ENCODE assay signal across 1 cellular context in genomic region chr6:13358486-13358885, GRCh38.
TF ChIP-seq lines count a peak whose summit lies in the region.

No MANE protein-coding gene starts in this region.

TF ChIP-seq in WTC11, 78 proteins besides CTCF, POLR2A, EP300 and RAD21 (continued from another document):
- TF ChIP-seq ZNF532 (CRISPR knock-in tag; IDR thresholded peaks at IDR 0.05; ENCODE audit: borderline replicate concordance) (no peak), OVOL2 (CRISPR knock-in tag; IDR thresholded peaks at IDR 0.05; ENCODE audit: borderline replicate concordance) (no peak), ERG (CRISPR knock-in tag; IDR thresholded peaks at IDR 0.05) (no peak), E2F1 (CRISPR knock-in tag; IDR thresholded peaks at IDR 0.05) (no peak), E2F5 (CRISPR knock-in tag; IDR thresholded peaks at IDR 0.05) (no peak), AR (CRISPR knock-in tag; IDR thresholded peaks at IDR 0.05) (no peak), ESRRA (CRISPR knock-in tag; IDR thresholded peaks at IDR 0.05; ENCODE audit: borderline replicate concordance) (no peak), FOXP1 (CRISPR knock-in tag; IDR thresholded peaks at IDR 0.05; ENCODE audit: borderline replicate concordance) (no peak), JAZF1 (CRISPR knock-in tag; IDR thresholded peaks at IDR 0.05) (no peak), ATF2 (CRISPR knock-in tag; IDR thresholded peaks at IDR 0.05; ENCODE audit: borderline replicate concordance, low read depth) (no peak), ATF3 (CRISPR knock-in tag; conservative IDR thresholded peaks at IDR 0.05) (no peak), ZNF317 (CRISPR knock-in tag; IDR thresholded peaks at IDR 0.05; ENCODE audit: borderline replicate concordance, low read depth) (no peak), GRHL2 (CRISPR knock-in tag; IDR thresholded peaks at IDR 0.05; ENCODE audit: insufficient replicate concordance, severe bottlenecking) (no peak)
